In the genomic region with DNA sequence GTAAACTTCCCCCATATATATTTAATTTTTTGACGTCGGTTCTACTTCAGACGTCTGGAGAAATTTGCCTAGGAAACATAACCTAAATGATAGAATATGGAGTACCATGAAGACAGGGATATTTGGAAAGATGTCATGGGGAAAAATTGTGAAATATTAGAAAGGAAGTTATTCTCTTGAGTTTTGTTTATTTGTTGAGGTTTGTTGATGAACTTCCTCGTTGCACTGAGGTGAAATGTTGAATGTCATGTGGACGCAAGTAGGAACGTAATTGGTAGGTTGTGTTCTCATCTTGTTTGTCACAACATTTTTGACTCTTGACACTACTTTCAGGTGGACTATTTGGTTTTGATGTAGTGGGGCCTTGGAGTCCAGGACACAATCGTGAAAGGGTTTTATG, we compare ENCODE assay signal across 8 cellular contexts. TPM values are rescaled to one million over a fixed set of nuclear protein-coding genes. Genes with fewer than 3 reads are reported as not detected.
DNase-seq lines count a peak whose midpoint lies in the region; ATAC-seq and TF ChIP-seq lines count a peak whose summit lies in the region.

No MANE protein-coding gene starts in this region.

- WGBS in mesenchymal stem cell, result 64% methylated on average over 7 of the region's 7 CpGs

- H3K79me1 ChIP-seq in mesenchymal stem cell (replicated peaks; ENCODE audit: low read length, poor library complexity, severe bottlenecking), result peaks cover 7% of the 10 kb centered on the region

- H3K4me1 ChIP-seq in HCT116 (ENCODE audit: control insufficient read depth in 1 of 2, insufficient read depth in 2 of 2, low read length in 2 of 2) (peaks cover 10 to 25% of the 10 kb centered on the region in 2 experiments; a peak in 2 of 4 replicates), ascending aorta (peaks cover 0 to 11% of the 10 kb centered on the region in 2 donors), mesenchymal stem cell (ENCODE audit: control insufficient read depth, insufficient read depth, low read depth, low read length) (peaks cover 10% of the 10 kb centered on the region)

- RAD21 ChIA-PET in HCT116 (lab: Charles Lee; ENCODE audit: low non-redundant PET in 1 of 2, low total read pairs in 2 of 2, uncharacterized antibody in 2 of 2, unreplicated experiment in 2 of 2), result interaction anchor here in 1 of 2 experiments (0.6 kb wide), 1 partner anchor 70 kb away, joined by 3 read pairs; a partner anchor contains a TSS

- POLR2A ChIA-PET in HCT116 (lab: Charles Lee), result no interaction called here

- no peak overlapping the region for H2BK15ac ChIP-seq in mesenchymal stem cell (ENCODE audit: low read depth, poor library complexity, severe bottlenecking)

- no peak overlapping the region for H3K23ac ChIP-seq in mesenchymal stem cell (ENCODE audit: low read length in 2 of 2)

- no peak overlapping the region for H2BK12ac ChIP-seq in mesenchymal stem cell (ENCODE audit: low read length in 2 of 2)

- peaks cover 52% of the 10 kb centered on the region for H3K79me2 ChIP-seq in HCT116 (ENCODE audit: insufficient read depth, low read length)

- H3K18ac ChIP-seq in mesenchymal stem cell (ENCODE audit: low read depth in 1 of 2, low read length in 2 of 2), result no peak overlapping the region

- BruUV-seq in HCT116 (replicated peaks; lab: Mats Ljungman, UMichigan), result TSS peak; percentile 75

- TF ChIP-seq POLR2A in HCT116 (IDR thresholded peaks at IDR 0.05; ENCODE audit: borderline replicate concordance, extremely low read depth, insufficient read depth, insufficient read length), result no peak

- no peak overlapping the region for H3K4ac ChIP-seq in mesenchymal stem cell (ENCODE audit: low read depth in 1 of 2, low read length in 2 of 2)

- H2AFZ ChIP-seq in HCT116 (ENCODE audit: low read depth, low read length, poor library complexity, severe bottlenecking) (no peak overlapping the region), mesenchymal stem cell (ENCODE audit: low read depth, low read length) (no peak overlapping the region)

- no peaks in the 10 kb centered on the region for H3K9me2 ChIP-seq in HCT116 (ENCODE audit: insufficient read depth)

- no peak overlapping the region for H2BK120ac ChIP-seq in mesenchymal stem cell (ENCODE audit: low read depth, low read length)

- H3K27me3 ChIP-seq in HCT116 (ENCODE audit: insufficient read depth, low read length) (no peaks in the 10 kb centered on the region), ascending aorta (no peaks in the 10 kb centered on the region), mesenchymal stem cell (ENCODE audit: control insufficient read depth in 1 of 2, insufficient read depth in 1 of 2, low read length in 2 of 2) (no peaks in the 10 kb centered on the region)

- no peaks in the 10 kb centered on the region for H3K9me3 ChIP-seq in HCT116 (ENCODE audit: control insufficient read depth in 1 of 2, insufficient read depth in 1 of 2, low read depth in 1 of 2, low read length in 2 of 2)
- H3K9me3 ChIP-seq in ascending aorta, result no peaks in the 10 kb centered on the region
- no peaks in the 10 kb centered on the region for H3K9me3 ChIP-seq in mesenchymal stem cell (ENCODE audit: control insufficient read depth, low read length)

- H3K36me3 ChIP-seq in HCT116 (ENCODE audit: control insufficient read depth in 1 of 2, insufficient read depth in 2 of 2, low read length in 2 of 2), result no peaks in the 10 kb centered on the region
- H3K36me3 ChIP-seq in ascending aorta, result no peaks in the 10 kb centered on the region
- H3K36me3 ChIP-seq in mesenchymal stem cell (ENCODE audit: control insufficient read depth in 1 of 2, insufficient read depth in 2 of 2, low read depth in 1 of 2, low read length in 2 of 2), result no peaks in the 10 kb centered on the region

- no peak overlapping the region for H3K14ac ChIP-seq in mesenchymal stem cell (ENCODE audit: low read length in 2 of 2)

- ATAC-seq in HCT116 (no peak), HG03108 (IDR thresholded peaks at IDR 0.05; ENCODE audit: unreplicated experiment) (no peak)

- CTCF ChIA-PET in HCT116 (lab: Charles Lee), result no interaction called here

- DNase-seq in HCT116 (ENCODE audit: low read depth, low spot score) (no peak), ascending aorta (ENCODE audit: low spot score in 2 of 2) (no peak), mesenchymal stem cell (peak; percentile 46), SW 1271 (lab: John Stamatoyannopoulos, UW) (no peak), NCI-H2227 (lab: John Stamatoyannopoulos, UW; ENCODE audit: unreplicated experiment) (no peak), NCI-H2196 (lab: John Stamatoyannopoulos, UW; ENCODE audit: unreplicated experiment) (no peak)

- no peaks in the 10 kb centered on the region for H4K20me1 ChIP-seq in HCT116 (ENCODE audit: insufficient read depth)

- H2BK5ac ChIP-seq in mesenchymal stem cell (ENCODE audit: low read depth, low read length, poor library complexity, severe bottlenecking), result no peak overlapping the region

- no peak overlapping the region for H4K91ac ChIP-seq in mesenchymal stem cell (ENCODE audit: low read length)

- H4K8ac ChIP-seq in mesenchymal stem cell (ENCODE audit: low read length), result no peak overlapping the region

- TF ChIP-seq CTCF in 22Rv1 (IDR thresholded peaks at IDR 0.05) (no peak), HCT116 (IDR thresholded peaks at IDR 0.05 in 2 of 3, conservative IDR thresholded peaks at IDR 0.05 in 1 of 3; ENCODE audit: borderline replicate concordance in 1 of 3, insufficient read depth in 1 of 3, low read depth in 2 of 3, low read length in 2 of 3) (no peak), ascending aorta (IDR thresholded peaks at IDR 0.05) (no peak)

- H3K4me2 ChIP-seq in HCT116 (ENCODE audit: low read length) (peak overlapping the region; percentile 98), mesenchymal stem cell (ENCODE audit: low read length, poor library complexity, severe bottlenecking) (no peak overlapping the region)

- H3K27ac ChIP-seq in 22Rv1, result peak overlapping the region; percentile 97
- H3K27ac ChIP-seq in HCT116 (ENCODE audit: low read depth, low read length), result peak overlapping the region; percentile 88; the same call in 1 of the 2 replicates
- no peak overlapping the region for H3K27ac ChIP-seq in ascending aorta
- H3K27ac ChIP-seq in mesenchymal stem cell (ENCODE audit: low read length, poor library complexity, severe bottlenecking), result no peak overlapping the region

- no peak for TF ChIP-seq RAD21 in HCT116 (IDR thresholded peaks at IDR 0.05; ENCODE audit: low read depth)

- H3K9ac ChIP-seq in HCT116 (ENCODE audit: low read length), result peak overlapping the region; percentile 73
- H3K9ac ChIP-seq in mesenchymal stem cell (ENCODE audit: low read length), result peak overlapping the region; percentile 90

- peak overlapping the region; percentile 58 to 64 for H3K4me3 ChIP-seq in HCT116 (replicated peaks in 1 of 2; ENCODE audit: low read depth in 1 of 2, low read length in 2 of 2)
- peak overlapping the region; percentile 81 to 96 for H3K4me3 ChIP-seq in ascending aorta
- H3K4me3 ChIP-seq in mesenchymal stem cell (ENCODE audit: insufficient read depth in 1 of 2, low read depth in 1 of 2, low read length in 2 of 2), result peak overlapping the region in 1 of 2 experiments; percentile 86

- intact Hi-C loops in HCT116 (cut with micrococcal nuclease), result no loop called here
- intact Hi-C loops in ascending aorta (cut with DNase I), result loop anchor here (10.0 kb wide), 1 partner anchor 147 kb away; no protein-coding TSS in a partner anchor

- H2AK5ac ChIP-seq in mesenchymal stem cell (ENCODE audit: low read length, severe bottlenecking), result no peak overlapping the region

TF ChIP-seq in HCT116, 20 proteins besides CTCF, POLR2A, EP300 and RAD21:
- TF ChIP-seq, protein P1, sequence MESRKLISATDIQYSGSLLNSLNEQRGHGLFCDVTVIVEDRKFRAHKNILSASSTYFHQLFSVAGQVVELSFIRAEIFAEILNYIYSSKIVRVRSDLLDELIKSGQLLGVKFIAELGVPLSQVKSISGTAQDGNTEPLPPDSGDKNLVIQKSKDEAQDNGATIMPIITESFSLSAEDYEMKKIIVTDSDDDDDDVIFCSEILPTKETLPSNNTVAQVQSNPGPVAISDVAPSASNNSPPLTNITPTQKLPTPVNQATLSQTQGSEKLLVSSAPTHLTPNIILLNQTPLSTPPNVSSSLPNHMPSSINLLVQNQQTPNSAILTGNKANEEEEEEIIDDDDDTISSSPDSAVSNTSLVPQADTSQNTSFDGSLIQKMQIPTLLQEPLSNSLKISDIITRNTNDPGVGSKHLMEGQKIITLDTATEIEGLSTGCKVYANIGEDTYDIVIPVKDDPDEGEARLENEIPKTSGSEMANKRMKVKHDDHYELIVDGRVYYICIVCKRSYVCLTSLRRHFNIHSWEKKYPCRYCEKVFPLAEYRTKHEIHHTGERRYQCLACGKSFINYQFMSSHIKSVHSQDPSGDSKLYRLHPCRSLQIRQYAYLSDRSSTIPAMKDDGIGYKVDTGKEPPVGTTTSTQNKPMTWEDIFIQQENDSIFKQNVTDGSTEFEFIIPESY (IDR thresholded peaks at IDR 0.05; ENCODE audit: extremely low read depth, insufficient replicate concordance, low read length), result no peak
- TF ChIP-seq ELF1 (IDR thresholded peaks at IDR 0.05; ENCODE audit: borderline replicate concordance, low read depth) (no peak), EGR1 (IDR thresholded peaks at IDR 0.05; ENCODE audit: low read depth) (no peak)
- TF ChIP-seq, protein P2, sequence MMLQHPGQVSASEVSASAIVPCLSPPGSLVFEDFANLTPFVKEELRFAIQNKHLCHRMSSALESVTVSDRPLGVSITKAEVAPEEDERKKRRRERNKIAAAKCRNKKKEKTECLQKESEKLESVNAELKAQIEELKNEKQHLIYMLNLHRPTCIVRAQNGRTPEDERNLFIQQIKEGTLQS (IDR thresholded peaks at IDR 0.05), result no peak

RNA-seq across cellular contexts. Expression of a gene that starts 1.3 kb away (rescaled TPM):
- 18.5 TPM for total RNA-seq in HCT116 (2021; ENCODE audit: unreplicated experiment)
- polyA plus RNA-seq in HCT116 (2012), result 10.8 and 10.9 TPM in 2 replicates
- total RNA-seq in ascending aorta, result 5.3 TPM
- polyA plus RNA-seq in mesenchymal stem cell (2013, experiment 1 of 2), result 11.5 TPM
- polyA plus RNA-seq in mesenchymal stem cell (2013, experiment 2 of 2), result 11.7 TPM

Comparison
In these comparisons a context has a peak if more than half of its experiments do, and no peak if none do; other contexts are left out.
1. H3K27ac ChIP-seq: peak in 22Rv1 (single experiment) and HCT116 (single experiment); none in ascending aorta (0 of 2) and mesenchymal stem cell (single experiment).